Comparison of ENCODE assay signal across 8 cellular contexts in genomic region chr6:71288228-71289038, GRCh38. TPM values are rescaled to one million over a fixed set of nuclear protein-coding genes. Genes with fewer than 3 reads are reported as not detected.
A peak's percentile ranks its signal among the peaks of the same experiment; 100 is the strongest.
DNase-seq lines count a peak whose midpoint lies in the region; ATAC-seq, FAIRE-seq and TF ChIP-seq lines count a peak whose summit lies in the region.

OGFRL1 (plus strand) TSS chr6:71288811; CDS start chr6:71288937, 126 bp downstream.

- TF ChIP-seq POLR2A in GM12892 (IDR thresholded peaks at IDR 0.05; ENCODE audit: low read depth, low read length), result peak; percentile 31; the same call in 1 of the 2 replicates
- TF ChIP-seq POLR2A in adrenal gland (IDR thresholded peaks at IDR 0.05), result peak; percentile 89 to 91

- peak within 1 kb of the TSS; percentile 81 for H3K4me3 Mint-ChIP-seq in progenitor cell of endocrine pancreas (ENCODE audit: low read depth)

- intact Hi-C loops in adrenal gland (cut with DNase I) (no loop called here), left cardiac atrium (cut with DNase I) (no loop called here)

- FAIRE-seq in GM12892 (lab: Jason Lieb, UNC), result peak; percentile 36

- peak within 1 kb of the TSS; percentile 63 to 95 (median 90) for H3K4me3 ChIP-seq in adrenal gland

- H3K36me3 ChIP-seq in adrenal gland (replicated peaks in 1 of 2), result no peaks in the 10 kb centered on the region

- no peaks in the 10 kb centered on the region for H3K9me3 ChIP-seq in adrenal gland (replicated peaks in 1 of 3)

- H3K4me1 Mint-ChIP-seq in progenitor cell of endocrine pancreas (ENCODE audit: low read depth), result peaks cover 24% of the 10 kb centered on the region

- H3K27me3 ChIP-seq in adrenal gland, result no peaks in the 10 kb centered on the region

- peaks cover 20 to 26% of the 10 kb centered on the region in 2 donors for H3K4me1 ChIP-seq in adrenal gland (replicated peaks in 1 of 2)

- H3K27ac Mint-ChIP-seq in progenitor cell of endocrine pancreas, result peak within 1 kb of the TSS; percentile 92

- H3K27ac ChIP-seq in adrenal gland, result peak within 1 kb of the TSS; percentile 52 to 95 (median 90)

- H3K9me3 Mint-ChIP-seq in progenitor cell of endocrine pancreas (ENCODE audit: low read depth), result no peaks in the 10 kb centered on the region

- DNase-seq in GM12892 (ENCODE audit: insufficient read length) (peak; percentile 65), NCI-H1417 (lab: John Stamatoyannopoulos, UW) (peak; percentile 75 to 95 (median 93)), T follicular helper cell (ENCODE audit: low read depth) (peak; percentile 33), adrenal gland (peak; percentile 74 to 90 (median 76)), left cardiac atrium (peak; percentile 77), progenitor cell of endocrine pancreas (ENCODE audit: low spot score, unreplicated experiment) (peak; percentile 58), ureter (ENCODE audit: low spot score) (peak; percentile 72)

- peak in 3 of 6 experiments; percentile 17 to 47 (median 26) for TF ChIP-seq CTCF in adrenal gland (IDR thresholded peaks at IDR 0.05)
- no peak for TF ChIP-seq CTCF in progenitor cell of endocrine pancreas (IDR thresholded peaks at IDR 0.05; ENCODE audit: unreplicated experiment)

- ATAC-seq in HG02678 (IDR thresholded peaks at IDR 0.05; ENCODE audit: unreplicated experiment), result peak; percentile 84
- peak; percentile 97 to 98 for ATAC-seq in left cardiac atrium

- H3K36me3 Mint-ChIP-seq in progenitor cell of endocrine pancreas (ENCODE audit: insufficient read depth), result peaks cover 2% of the 10 kb centered on the region

- 0 to 1% (median 0%) methylated on average over 1 to 79 of the region's 79 CpGs for WGBS in adrenal gland, 4 donors

- H3K27me3 Mint-ChIP-seq in progenitor cell of endocrine pancreas, result no peaks in the 10 kb centered on the region

RNA-seq across cellular contexts. Expression of gene OGFRL1, which starts in this region (rescaled TPM):
- polyA plus RNA-seq in GM12892 (2012; ENCODE audit: missing spikeins), result 1.8 TPM
- total RNA-seq in adrenal gland (10 to 100 TPM; 12.4 to 33.4 (median 14.2) TPM), left cardiac atrium (10 to 100 TPM; 13.1 to 14.7 TPM), progenitor cell of endocrine pancreas (9.4 and 10.4 TPM in 2 replicates), ureter (9.4 TPM)
- polyA plus RNA-seq in adrenal gland, result 10 to 100 TPM in 1 of 3 donors, 1 to 10 TPM in 2; 5.3 to 17.2 (median 8.3) TPM

Comparison
In these comparisons a context has a peak if more than half of its experiments do, and no peak if none do; other contexts are left out.
1. Peak in every context shown above with its lines: DNase-seq, ATAC-seq, H3K4me3 ChIP-seq and H3K27ac ChIP-seq.
2. DNase-seq: peak in every context shown above with its lines; median percentile 93 in NCI-H1417; 77 in left cardiac atrium; 76 in adrenal gland; 72 in ureter; 65 in GM12892; 58 in progenitor cell of endocrine pancreas; 33 in T follicular helper cell.